9 cellular contexts compared by ENCODE assay signal in genomic region chr5:151219789-151220188, GRCh38. TPM values are rescaled to one million over a fixed set of nuclear protein-coding genes. Genes with fewer than 3 reads are reported as not detected.
A peak's percentile ranks its signal among the peaks of the same experiment; 100 is the strongest.
DNase-seq lines count a peak whose midpoint lies in the region; ATAC-seq and TF ChIP-seq lines count a peak whose summit lies in the region.
"Had no signal": no experiment of that assay in that cellular context is flagged by ENCODE, and none has a peak within 500 bp of the region (broad histone marks: within the 10 kb centered on the region; RNA-seq: fewer than 3 reads in every experiment).

No MANE protein-coding gene starts in this region.

- H3K9me3 Mint-ChIP-seq in IgD-negative memory B cell = no peaks in the 10 kb centered on the region
- H3K9me3 Mint-ChIP-seq in chondrocyte (ENCODE audit: low read depth) = no peaks in the 10 kb centered on the region

- peak overlapping the region; percentile 88 for H3K27ac ChIP-seq in psoas muscle

- POLR2A ChIA-PET in GM10248 (lab: Yijun Ruan, JAX) = interaction anchor here (0.6 kb wide), 1 partner anchor 549 kb away, joined by 3 read pairs; no protein-coding TSS in a partner anchor

- H3K4me1 Mint-ChIP-seq in IgD-negative memory B cell (peaks cover 70 to 80% (median 75%) of the 10 kb centered on the region in 3 donors), chondrocyte (ENCODE audit: low read depth) (peaks cover 5% of the 10 kb centered on the region)

- no peaks in the 10 kb centered on the region for H3K36me3 ChIP-seq in psoas muscle (ENCODE audit: insufficient read depth in 1 of 2, low read depth in 1 of 2)

- CTCF ChIA-PET in GM10248 (lab: Yijun Ruan, JAX) = interaction anchor here (1.2 to 2.1 kb wide), 4 partner anchors 9 to 34 kb away, joined by 3 to 5 read pairs (median 4); no protein-coding TSS in a partner anchor

- H3K9me3 ChIP-seq in psoas muscle = no peaks in the 10 kb centered on the region

- intact Hi-C loops in psoas muscle (cut with DNase I) = no loop called here

- H3K36me3 Mint-ChIP-seq in IgD-negative memory B cell (peaks cover 3% of the 10 kb centered on the region), chondrocyte (ENCODE audit: low read depth) (no peaks in the 10 kb centered on the region)

- H3K4me3 Mint-ChIP-seq in IgD-negative memory B cell = peak overlapping the region in 3 of 4 donors; percentile 45 to 93 (median 85)
- H3K4me3 Mint-ChIP-seq in chondrocyte (ENCODE audit: unreplicated experiment) = no peak overlapping the region

- DNase-seq in GM10248 (ENCODE audit: extremely low spot score) (no peak), chondrocyte (ENCODE audit: low spot score) (no peak), psoas muscle (no peak), GF-D8 (lab: John Stamatoyannopoulos, UW) (no peak), anterior cingulate cortex (lab: John Stamatoyannopoulos, UW) (no peak), LoVo (ENCODE audit: low spot score) (no peak)
- DNase-seq: dermis blood vessel endothelial cell, nucleus accumbens had no signal

- no peaks in the 10 kb centered on the region for H3K27me3 Mint-ChIP-seq in IgD-negative memory B cell
- peaks cover 3% of the 10 kb centered on the region for H3K27me3 Mint-ChIP-seq in chondrocyte (ENCODE audit: low read depth)

- H3K4me3 ChIP-seq in psoas muscle = no peak overlapping the region

- peak overlapping the region in 2 of 3 donors; percentile 41 to 91 for H3K27ac Mint-ChIP-seq in IgD-negative memory B cell
- H3K27ac Mint-ChIP-seq in chondrocyte (ENCODE audit: unreplicated experiment) = no peak overlapping the region

- TF ChIP-seq CTCF in GM10248 (IDR thresholded peaks at IDR 0.05; ENCODE audit: control extremely low read depth, extremely low read depth, low read depth, missing control alignments) (peak; percentile 21), chondrocyte (IDR thresholded peaks at IDR 0.05) (peak; percentile 30), psoas muscle (IDR thresholded peaks at IDR 0.05) (no peak)

- H3K27me3 ChIP-seq in psoas muscle (ENCODE audit: insufficient read depth in 3 of 3, low read length in 2 of 3) = no peaks in the 10 kb centered on the region

- WGBS in psoas muscle, 3 donors = 54 to 72% (median 63%) methylated on average over 7 of the region's 7 CpGs

- H3K4me1 ChIP-seq in psoas muscle = peaks cover 75% of the 10 kb centered on the region

- no peak for ATAC-seq in psoas muscle

RNA-seq across cellular contexts. Expression of gene CCDC69, which starts 4.1 kb away (rescaled TPM):
- polyA plus RNA-seq in IgD-negative memory B cell (75.5 TPM), psoas muscle (100 to 1,000 TPM in 1 of 3 donors, 10 to 100 TPM in 2; 27.0 to 180 (median 70.7) TPM)
- total RNA-seq in chondrocyte (1.2 to 1.5 TPM (median 1.3 TPM) in 3 replicates), psoas muscle (10 to 100 TPM; 58.8 to 96.9 (median 65.9) TPM)

RNA-seq across cellular contexts. Expression of gene GM2A, which starts 33.2 kb away (rescaled TPM):
- polyA plus RNA-seq in IgD-negative memory B cell (31.5 TPM), psoas muscle (10 to 100 TPM in 1 of 3 donors, 1 to 10 TPM in 2; 3.0 to 11.6 (median 6.9) TPM)
- total RNA-seq in chondrocyte (21.4 to 29.1 TPM (median 21.7 TPM) in 3 replicates), psoas muscle (10 to 100 TPM in 2 of 4 donors, 1 to 10 TPM in 2; 4.0 to 12.1 (median 8.0) TPM)

Comparison
In these comparisons a context has a peak if more than half of its experiments do, and no peak if none do; other contexts are left out.
1. RNA of gene CCDC69, which starts 4.1 kb away (total RNA-seq): 58.8 to 96.9 TPM in psoas muscle; 1.2 to 1.5 TPM in chondrocyte; every median in the first group is over 10 times any median in the second.